In genomic region chr11:72773291-72773690, GRCh38 we compare ENCODE assay signal across 11 cellular contexts. TPM values are rescaled to one million over a fixed set of nuclear protein-coding genes. Genes with fewer than 3 reads are reported as not detected.
A peak's percentile ranks its signal among the peaks of the same experiment; 100 is the strongest.
DNase-seq lines count a peak whose midpoint lies in the region; ATAC-seq and TF ChIP-seq lines count a peak whose summit lies in the region.
"Had no signal": no experiment of that assay in that cellular context is flagged by ENCODE, and none has a peak within 500 bp of the region (broad histone marks: within the 10 kb centered on the region; RNA-seq: fewer than 3 reads in every experiment).

No MANE protein-coding gene starts in this region.

- peak overlapping the region; percentile 39 for H2BK15ac ChIP-seq in mesenchymal stem cell (ENCODE audit: low read depth, poor library complexity, severe bottlenecking)

- peak overlapping the region; percentile 73 for H3K9ac ChIP-seq in mesenchymal stem cell (ENCODE audit: low read length)

- H2BK12ac ChIP-seq in mesenchymal stem cell (ENCODE audit: low read length in 2 of 2) = peak overlapping the region; percentile 60 to 80

- no peak overlapping the region for H2BK5ac ChIP-seq in mesenchymal stem cell (ENCODE audit: low read depth, low read length, poor library complexity, severe bottlenecking)

- 5% methylated on average over 4 of the region's 5 CpGs for WGBS in mesenchymal stem cell

- CTCF ChIA-PET in AG04449 (lab: Yijun Ruan, JAX) = interaction anchor here (0.9 to 5.9 kb wide), 10 partner anchors 9 to 50 kb away, joined by 3 to 27 read pairs (median 4); partner anchors contain the start of gene STARD10

- H3K4me1 ChIP-seq in mesenchymal stem cell (ENCODE audit: control insufficient read depth, insufficient read depth, low read depth, low read length) = peaks cover 49% of the 10 kb centered on the region

- no peak overlapping the region for H2AFZ ChIP-seq in mesenchymal stem cell (ENCODE audit: low read depth, low read length)
- H2AFZ ChIP-seq: GM23338 had no signal

- H3K27ac ChIP-seq in mesenchymal stem cell (ENCODE audit: low read length, poor library complexity, severe bottlenecking) = peak overlapping the region; percentile 14

- no peak overlapping the region for H3K4me3 Mint-ChIP-seq in central memory CD8-positive, alpha-beta T cell
- H3K4me3 Mint-ChIP-seq: GM23338 had no signal

- H3K27ac Mint-ChIP-seq in central memory CD8-positive, alpha-beta T cell (ENCODE audit: low read depth) = peak overlapping the region; percentile 67
- H3K27ac Mint-ChIP-seq: GM23338 had no signal

- H3K4me1 Mint-ChIP-seq in central memory CD8-positive, alpha-beta T cell = peaks cover 28% of the 10 kb centered on the region

- no peak overlapping the region for H3K4me2 ChIP-seq in mesenchymal stem cell (ENCODE audit: low read length, poor library complexity, severe bottlenecking)
- H3K4me2 ChIP-seq: GM23338 had no signal

- H3K4me3 ChIP-seq in AG04449 (ENCODE audit: low read depth, low read length) (no peak overlapping the region), MG63 (no peak overlapping the region), mesenchymal stem cell (ENCODE audit: insufficient read depth in 1 of 2, low read depth in 1 of 2, low read length in 2 of 2) (no peak overlapping the region)
- H3K4me3 ChIP-seq: GM23338 had no signal

- H2BK120ac ChIP-seq in mesenchymal stem cell (ENCODE audit: low read depth, low read length) = peak overlapping the region; percentile 9

- peak; percentile 69 for DNase-seq in AG04449 (ENCODE audit: low read depth, low spot score)
- peak; percentile 76 for DNase-seq in MG63
- no peak for DNase-seq in central memory CD8-positive, alpha-beta T cell (ENCODE audit: low spot score in 2 of 2)
- DNase-seq in mesenchymal stem cell = peak; percentile 92
- DNase-seq in middle frontal gyrus (ENCODE audit: extremely low spot score, low spot score) = no peak
- DNase-seq in stimulated activated CD4-positive, alpha-beta T cell treated with anti-CD3 and anti-CD28 coated beads, Interleukin-4, amount 100 ng/mL, for 24 hours = no peak
- DNase-seq: DMS53, NCI-H345 had no signal

- H3K36me3 ChIP-seq in MG63 (no peaks in the 10 kb centered on the region), mesenchymal stem cell (ENCODE audit: control insufficient read depth in 1 of 2, insufficient read depth in 2 of 2, low read depth in 1 of 2, low read length in 2 of 2) (peaks cover 0 to 11% of the 10 kb centered on the region in 2 experiments)

- H3K4ac ChIP-seq in mesenchymal stem cell (ENCODE audit: low read depth in 1 of 2, low read length in 2 of 2) = no peak overlapping the region

- H3K23ac ChIP-seq in mesenchymal stem cell (ENCODE audit: low read length in 2 of 2) = no peak overlapping the region

- TF ChIP-seq CTCF in AG04449 (IDR thresholded peaks at IDR 0.05; ENCODE audit: insufficient read depth, low read length, missing control alignments) = no peak

- H3K9me3 Mint-ChIP-seq in central memory CD8-positive, alpha-beta T cell = no peaks in the 10 kb centered on the region
- H3K9me3 Mint-ChIP-seq: GM23338 had no signal

- no peak for ATAC-seq in central memory CD8-positive, alpha-beta T cell (replicated peaks; ENCODE audit: extremely low read depth, poor library complexity, severe bottlenecking)
- ATAC-seq in HG03439 (IDR thresholded peaks at IDR 0.05; ENCODE audit: unreplicated experiment) (no peak), GM21528 (IDR thresholded peaks at IDR 0.05; ENCODE audit: low FRiP score, unreplicated experiment) (no peak)
- ATAC-seq: GM23338 had no signal

- H3K9me3 ChIP-seq in MG63 (no peaks in the 10 kb centered on the region), mesenchymal stem cell (ENCODE audit: control insufficient read depth, low read length) (no peaks in the 10 kb centered on the region)

- H4K91ac ChIP-seq in mesenchymal stem cell (ENCODE audit: low read length) = no peak overlapping the region

- no peaks in the 10 kb centered on the region for H3K27me3 Mint-ChIP-seq in central memory CD8-positive, alpha-beta T cell

- H4K8ac ChIP-seq in mesenchymal stem cell (ENCODE audit: low read length) = no peak overlapping the region

- H2AK5ac ChIP-seq in mesenchymal stem cell (ENCODE audit: low read length, severe bottlenecking) = no peak overlapping the region

- H3K18ac ChIP-seq in mesenchymal stem cell (ENCODE audit: low read depth in 1 of 2, low read length in 2 of 2) = no peak overlapping the region

- POLR2A ChIA-PET in AG04449 (lab: Yijun Ruan, JAX) = no interaction called here

- H3K14ac ChIP-seq in mesenchymal stem cell (ENCODE audit: low read length in 2 of 2) = no peak overlapping the region

- H3K79me1 ChIP-seq in mesenchymal stem cell (replicated peaks; ENCODE audit: low read length, poor library complexity, severe bottlenecking) = peaks cover 5% of the 10 kb centered on the region

- H3K36me3 Mint-ChIP-seq in central memory CD8-positive, alpha-beta T cell (ENCODE audit: insufficient read depth) = no peaks in the 10 kb centered on the region

- no peaks in the 10 kb centered on the region for H3K27me3 ChIP-seq in MG63
- no peaks in the 10 kb centered on the region for H3K27me3 ChIP-seq in mesenchymal stem cell (ENCODE audit: control insufficient read depth in 1 of 2, insufficient read depth in 1 of 2, low read length in 2 of 2)

RNA-seq across cellular contexts. Expression of gene STARD10, which starts 20.6 kb away (rescaled TPM):
- total RNA-seq in MG63 (2014; rRNA removed; shearing (Covaris generic); ENCODE audit: low replicate concordance) = 0.91 and 15.1 TPM in 2 replicates
- polyA plus RNA-seq in mesenchymal stem cell (2013, experiment 1 of 2) = 16.5 TPM
- 13.7 TPM for polyA plus RNA-seq in mesenchymal stem cell (2013, experiment 2 of 2)

RNA-seq across cellular contexts. Expression of gene ARAP1, which starts 21.1 kb away (rescaled TPM):
- 55.6 and 92.4 TPM in 2 replicates for total RNA-seq in MG63 (2014; rRNA removed; shearing (Covaris generic); ENCODE audit: low replicate concordance)
- 26.6 TPM for polyA plus RNA-seq in mesenchymal stem cell (2013, experiment 1 of 2)
- 23.6 TPM for polyA plus RNA-seq in mesenchymal stem cell (2013, experiment 2 of 2)

RNA-seq across cellular contexts. Expression of gene ATG16L2, which starts 40.9 kb away (rescaled TPM):
- 2.2 and 5.1 TPM in 2 replicates for total RNA-seq in MG63 (2014; rRNA removed; shearing (Covaris generic); ENCODE audit: low replicate concordance)
- polyA plus RNA-seq in mesenchymal stem cell (2013, experiment 1 of 2) = 12.0 TPM
- polyA plus RNA-seq in mesenchymal stem cell (2013, experiment 2 of 2) = 10.4 TPM

Comparison
In these comparisons a context has a peak if more than half of its experiments do, and no peak if none do; other contexts are left out.
1. DNase-seq: peak in AG04449 (single experiment), MG63 (single experiment) and mesenchymal stem cell (single experiment); none in central memory CD8-positive, alpha-beta T cell (0 of 2), middle frontal gyrus (single experiment) and stimulated activated CD4-positive, alpha-beta T cell treated with anti-CD3 and anti-CD28 coated beads, Interleukin-4, amount 100 ng/mL, for 24 hours (single experiment).